In the genomic region with DNA sequence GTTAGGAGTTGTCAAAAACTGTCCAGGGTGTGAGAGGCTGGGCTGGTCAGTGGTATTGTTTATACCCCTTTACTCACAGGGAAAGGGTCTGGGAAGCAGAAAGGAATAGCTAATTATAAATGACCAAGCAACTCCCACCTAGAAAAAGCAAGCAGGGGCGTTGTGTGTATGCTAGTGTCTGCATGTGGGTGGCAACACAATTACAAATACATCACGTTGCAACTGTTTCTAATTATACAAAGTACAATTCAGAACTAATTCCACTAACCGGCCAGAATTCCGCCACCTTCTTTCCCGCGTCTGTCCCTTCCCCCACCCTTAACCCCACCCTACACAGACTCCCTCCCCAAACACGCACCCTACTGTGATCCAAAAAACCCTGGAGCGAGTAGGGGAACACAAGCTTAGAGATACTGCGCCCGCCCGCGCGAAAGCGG, we compare ENCODE assay signal across 8 cellular contexts. TPM values are rescaled to one million over a fixed set of nuclear protein-coding genes. Genes with fewer than 3 reads are reported as not detected.
A peak's percentile ranks its signal among the peaks of the same experiment; 100 is the strongest.
DNase-seq lines count a peak whose midpoint lies in the region; ATAC-seq, FAIRE-seq and TF ChIP-seq lines count a peak whose summit lies in the region.

No MANE protein-coding gene starts in this region.

- no peaks in the 10 kb centered on the region for H3K9me3 Mint-ChIP-seq in activated T-helper 2 cell treated with anti-CD3 and anti-CD28 coated beads, Interferon-gamma antibody, Interleukin-2, Interleukin-4, amounts not matched to agents 10 μg/mL and 5 μg/mL and 100 μg/mL, durations not matched to agents 14 hours and 24 hours and 36 hours
- peaks cover 0 to 7% of the 10 kb centered on the region in 2 donors for H3K9me3 Mint-ChIP-seq in stimulated activated naive CD8-positive, alpha-beta T cell treated with anti-CD3 and anti-CD28 coated beads, Interleukin-15, amount 100 ng/mL, for 72 hours

- H3K4me1 Mint-ChIP-seq in activated T-helper 2 cell treated with anti-CD3 and anti-CD28 coated beads, Interferon-gamma antibody, Interleukin-2, Interleukin-4, amounts not matched to agents 10 μg/mL and 5 μg/mL and 100 μg/mL, durations not matched to agents 14 hours and 24 hours and 36 hours (ENCODE audit: low read depth), result peaks cover 24% of the 10 kb centered on the region
- H3K4me1 Mint-ChIP-seq in stimulated activated naive CD8-positive, alpha-beta T cell treated with anti-CD3 and anti-CD28 coated beads, Interleukin-15, amount 100 ng/mL, for 72 hours, result peaks cover 17% of the 10 kb centered on the region

- POLR2A ChIA-PET in SK-N-SH (lab: Yijun Ruan, JAX), result interaction anchor here (1.1 kb wide), 1 partner anchor 10 kb away, joined by 3 read pairs; no protein-coding TSS in a partner anchor

- H3K36me3 ChIP-seq in SK-N-SH (replicated peaks in 1 of 2; ENCODE audit: control insufficient read depth in 1 of 2, insufficient read depth in 2 of 2, low read length in 1 of 2), result no peaks in the 10 kb centered on the region
- H3K36me3 ChIP-seq in kidney (ENCODE audit: control insufficient read depth in 1 of 2, insufficient read depth in 2 of 2, low read length in 2 of 2), result no peaks in the 10 kb centered on the region

- TF ChIP-seq CTCF in SK-N-SH (IDR thresholded peaks at IDR 0.05) (no peak), kidney (IDR thresholded peaks at IDR 0.05; ENCODE audit: borderline replicate concordance, extremely low read depth, insufficient read depth) (no peak), omental fat pad (IDR thresholded peaks at IDR 0.05) (no peak)

- DNase-seq in SK-N-SH, result peak; percentile 47
- DNase-seq in activated T-helper 2 cell treated with anti-CD3 and anti-CD28 coated beads, Interferon-gamma antibody, Interleukin-2, Interleukin-4, amounts not matched to agents 10 μg/mL and 5 μg/mL and 100 μg/mL, durations not matched to agents 14 hours and 24 hours and 36 hours (ENCODE audit: low spot score), result no peak
- DNase-seq in kidney, result no peak
- no peak for DNase-seq in stimulated activated naive CD8-positive, alpha-beta T cell treated with anti-CD3 and anti-CD28 coated beads, Interleukin-15, amount 100 ng/mL, for 72 hours
- no peak for DNase-seq in omental fat pad (ENCODE audit: low spot score)
- no peak for DNase-seq in COR-L47 (lab: John Stamatoyannopoulos, UW)

- no peak for FAIRE-seq in kidney (lab: Jason Lieb, UNC)

- no peak for TF ChIP-seq RAD21 in SK-N-SH (IDR thresholded peaks at IDR 0.05; ENCODE audit: low read length)

- WGBS in SK-N-SH (ENCODE audit: low lambda C conversion rate), result 10% methylated on average over 14 of the region's 14 CpGs

- peaks cover 75% of the 10 kb centered on the region for H3K27me3 Mint-ChIP-seq in activated T-helper 2 cell treated with anti-CD3 and anti-CD28 coated beads, Interferon-gamma antibody, Interleukin-2, Interleukin-4, amounts not matched to agents 10 μg/mL and 5 μg/mL and 100 μg/mL, durations not matched to agents 14 hours and 24 hours and 36 hours (ENCODE audit: low read depth)
- peaks cover 44% of the 10 kb centered on the region for H3K27me3 Mint-ChIP-seq in stimulated activated naive CD8-positive, alpha-beta T cell treated with anti-CD3 and anti-CD28 coated beads, Interleukin-15, amount 100 ng/mL, for 72 hours

- peaks cover 17% of the 10 kb centered on the region for H3K27me3 ChIP-seq in SK-N-SH (ENCODE audit: insufficient read depth)

- H3K9me2 ChIP-seq in SK-N-SH, result no peaks in the 10 kb centered on the region

- peaks cover 3% of the 10 kb centered on the region for H3F3A ChIP-seq in SK-N-SH (replicated peaks; ENCODE audit: insufficient read depth)

- H3K27ac Mint-ChIP-seq in activated T-helper 2 cell treated with anti-CD3 and anti-CD28 coated beads, Interferon-gamma antibody, Interleukin-2, Interleukin-4, amounts not matched to agents 10 μg/mL and 5 μg/mL and 100 μg/mL, durations not matched to agents 14 hours and 24 hours and 36 hours, result no peak overlapping the region
- no peak overlapping the region for H3K27ac Mint-ChIP-seq in stimulated activated naive CD8-positive, alpha-beta T cell treated with anti-CD3 and anti-CD28 coated beads, Interleukin-15, amount 100 ng/mL, for 72 hours

- H3K27ac ChIP-seq in SK-N-SH (ENCODE audit: low read depth in 2 of 2, low read length in 1 of 2) (no peak overlapping the region), kidney (ENCODE audit: low read depth in 2 of 2, low read length in 2 of 2) (no peak overlapping the region)

- peak overlapping the region; percentile 83 for H3K4me3 Mint-ChIP-seq in activated T-helper 2 cell treated with anti-CD3 and anti-CD28 coated beads, Interferon-gamma antibody, Interleukin-2, Interleukin-4, amounts not matched to agents 10 μg/mL and 5 μg/mL and 100 μg/mL, durations not matched to agents 14 hours and 24 hours and 36 hours (ENCODE audit: low read depth)
- peak overlapping the region; percentile 83 to 96 for H3K4me3 Mint-ChIP-seq in stimulated activated naive CD8-positive, alpha-beta T cell treated with anti-CD3 and anti-CD28 coated beads, Interleukin-15, amount 100 ng/mL, for 72 hours

- peak overlapping the region; percentile 95 for H3K4me2 ChIP-seq in SK-N-SH

- H3K4me3 ChIP-seq in SK-N-SH (ENCODE audit: low read depth in 2 of 2, low read length in 1 of 2) (peak overlapping the region; percentile 80 to 99), kidney (ENCODE audit: low read length in 2 of 2) (peak overlapping the region; percentile 64 to 81)

- H3K4me1 ChIP-seq in SK-N-SH (ENCODE audit: control insufficient read depth in 1 of 2, insufficient read depth in 2 of 2, low read depth in 1 of 2, low read length in 1 of 2) (peaks cover 15 to 26% of the 10 kb centered on the region in 2 experiments; a peak in 3 of 4 replicates), kidney (ENCODE audit: control insufficient read depth in 1 of 2, insufficient read depth in 1 of 2, low read depth in 1 of 2, low read length in 2 of 2) (peaks cover 0 to 11% of the 10 kb centered on the region in 2 donors)

- H3K36me3 Mint-ChIP-seq in activated T-helper 2 cell treated with anti-CD3 and anti-CD28 coated beads, Interferon-gamma antibody, Interleukin-2, Interleukin-4, amounts not matched to agents 10 μg/mL and 5 μg/mL and 100 μg/mL, durations not matched to agents 14 hours and 24 hours and 36 hours (ENCODE audit: low read depth), result no peaks in the 10 kb centered on the region

- H3K9ac ChIP-seq in SK-N-SH, result no peak overlapping the region
- peak overlapping the region in 1 of 2 donors; percentile 58 for H3K9ac ChIP-seq in kidney (ENCODE audit: low read length in 2 of 2)

- ATAC-seq in SK-N-SH treated with all-trans-retinoic acid at 6 μM for 48 hours (no peak), HG02588 (IDR thresholded peaks at IDR 0.05; ENCODE audit: unreplicated experiment) (no peak), omental fat pad (ENCODE audit: low FRiP score) (no peak)
- no peak for ATAC-seq in stimulated activated naive CD8-positive, alpha-beta T cell treated with anti-CD3 and anti-CD28 coated beads, Interleukin-15, amount 100 ng/mL, for 72 hours

- no peak for TF ChIP-seq EP300 in SK-N-SH (IDR thresholded peaks at IDR 0.05; ENCODE audit: borderline replicate concordance in 1 of 2, low read depth in 1 of 2, low read length in 1 of 2)

- H3K79me2 ChIP-seq in SK-N-SH (ENCODE audit: insufficient read depth), result no peaks in the 10 kb centered on the region

- CTCF ChIA-PET in SK-N-SH (lab: Yijun Ruan, JAX), result interaction anchor here (0.9 to 7.5 kb wide), 6 partner anchors 8 to 377 kb away, joined by 3 to 70 read pairs (median 4); no protein-coding TSS in a partner anchor

- H4K20me1 ChIP-seq in SK-N-SH (ENCODE audit: insufficient read depth), result no peaks in the 10 kb centered on the region

- peak overlapping the region; percentile 82 for H2AFZ ChIP-seq in SK-N-SH (ENCODE audit: low read depth)

- intact Hi-C loops in activated T-helper 2 cell treated with anti-CD3 and anti-CD28 coated beads, Interferon-gamma antibody, Interleukin-2, Interleukin-4, amounts not matched to agents 10 μg/mL and 5 μg/mL and 100 μg/mL, durations not matched to agents 14 hours and 24 hours and 36 hours (cut with micrococcal nuclease), result loop anchor here (5.0 to 10.0 kb wide), 2 partner anchors 299 to 447 kb away; no protein-coding TSS in a partner anchor
- intact Hi-C loops in kidney (cut with DNase I), result no loop called here

- H3K9me3 ChIP-seq in SK-N-SH, result no peaks in the 10 kb centered on the region
- H3K9me3 ChIP-seq in kidney (ENCODE audit: control insufficient read depth in 1 of 2, low read length in 2 of 2), result peaks cover 0 to 1% of the 10 kb centered on the region in 2 donors

TF ChIP-seq in SK-N-SH, 30 proteins besides CTCF, POLR2A, EP300 and RAD21 (continues in another document):
- TF ChIP-seq, protein P1, sequence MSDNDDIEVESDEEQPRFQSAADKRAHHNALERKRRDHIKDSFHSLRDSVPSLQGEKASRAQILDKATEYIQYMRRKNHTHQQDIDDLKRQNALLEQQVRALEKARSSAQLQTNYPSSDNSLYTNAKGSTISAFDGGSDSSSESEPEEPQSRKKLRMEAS (IDR thresholded peaks at IDR 0.05; ENCODE audit: low read depth), result no peak
- TF ChIP-seq TAF1 (IDR thresholded peaks at IDR 0.05; ENCODE audit: borderline replicate concordance, low read depth, low read length), result no peak

TF ChIP-seq in SK-N-SH treated with all-trans-retinoic acid at 6 μM for 48 hours, 23 proteins besides CTCF, POLR2A, EP300 and RAD21:
- TF ChIP-seq ESRRG (CRISPR knock-in tag; IDR thresholded peaks at IDR 0.05), result no peak

RNA-seq across cellular contexts. Expression of a gene that starts 2.2 kb away (rescaled TPM):
- polyA plus RNA-seq in SK-N-SH (2012; rRNA removed), result 2.8 and 4.1 TPM in 2 replicates
- 2.4 and 3.2 TPM in 2 replicates for polyA plus RNA-seq in SK-N-SH (2012; cell fraction: cytosol; rRNA removed)
- 8.7 and 10.2 TPM in 2 replicates for polyA plus RNA-seq in SK-N-SH (2012; cell fraction: nucleus; rRNA removed)
- total RNA-seq in activated T-helper 2 cell treated with anti-CD3 and anti-CD28 coated beads, Interferon-gamma antibody, Interleukin-2, Interleukin-4, amounts not matched to agents 10 μg/mL and 5 μg/mL and 100 μg/mL, durations not matched to agents 14 hours and 24 hours and 36 hours, result 0.62 and 0.66 TPM in 2 replicates
- total RNA-seq in kidney, result 2.8 TPM
- polyA plus RNA-seq in kidney (ENCODE audit: insufficient read depth, low read depth, low replicate concordance), result 2.3 TPM
- 1 to 10 TPM in 1 of 4 donors, under 1 TPM in 3; 0.19 to 3.8 (median 0.58) TPM for total RNA-seq in omental fat pad

RNA-seq across cellular contexts. Expression of a gene that starts 34.6 kb away (rescaled TPM):
- 17.9 and 27.8 TPM in 2 replicates for polyA plus RNA-seq in SK-N-SH (2012; rRNA removed)
- 14.0 and 16.9 TPM in 2 replicates for polyA plus RNA-seq in SK-N-SH (2012; cell fraction: cytosol; rRNA removed)
- 50.1 and 55.3 TPM in 2 replicates for polyA plus RNA-seq in SK-N-SH (2012; cell fraction: nucleus; rRNA removed)
- total RNA-seq in activated T-helper 2 cell treated with anti-CD3 and anti-CD28 coated beads, Interferon-gamma antibody, Interleukin-2, Interleukin-4, amounts not matched to agents 10 μg/mL and 5 μg/mL and 100 μg/mL, durations not matched to agents 14 hours and 24 hours and 36 hours, result 13.2 and 17.6 TPM in 2 replicates
- total RNA-seq in kidney, result 23.1 TPM
- 11.0 TPM for polyA plus RNA-seq in kidney (ENCODE audit: insufficient read depth, low read depth, low replicate concordance)
- 10 to 100 TPM; 15.7 to 50.1 (median 16.4) TPM for total RNA-seq in omental fat pad
